ENCODE assay signal across 29 cellular contexts in the genomic region with DNA sequence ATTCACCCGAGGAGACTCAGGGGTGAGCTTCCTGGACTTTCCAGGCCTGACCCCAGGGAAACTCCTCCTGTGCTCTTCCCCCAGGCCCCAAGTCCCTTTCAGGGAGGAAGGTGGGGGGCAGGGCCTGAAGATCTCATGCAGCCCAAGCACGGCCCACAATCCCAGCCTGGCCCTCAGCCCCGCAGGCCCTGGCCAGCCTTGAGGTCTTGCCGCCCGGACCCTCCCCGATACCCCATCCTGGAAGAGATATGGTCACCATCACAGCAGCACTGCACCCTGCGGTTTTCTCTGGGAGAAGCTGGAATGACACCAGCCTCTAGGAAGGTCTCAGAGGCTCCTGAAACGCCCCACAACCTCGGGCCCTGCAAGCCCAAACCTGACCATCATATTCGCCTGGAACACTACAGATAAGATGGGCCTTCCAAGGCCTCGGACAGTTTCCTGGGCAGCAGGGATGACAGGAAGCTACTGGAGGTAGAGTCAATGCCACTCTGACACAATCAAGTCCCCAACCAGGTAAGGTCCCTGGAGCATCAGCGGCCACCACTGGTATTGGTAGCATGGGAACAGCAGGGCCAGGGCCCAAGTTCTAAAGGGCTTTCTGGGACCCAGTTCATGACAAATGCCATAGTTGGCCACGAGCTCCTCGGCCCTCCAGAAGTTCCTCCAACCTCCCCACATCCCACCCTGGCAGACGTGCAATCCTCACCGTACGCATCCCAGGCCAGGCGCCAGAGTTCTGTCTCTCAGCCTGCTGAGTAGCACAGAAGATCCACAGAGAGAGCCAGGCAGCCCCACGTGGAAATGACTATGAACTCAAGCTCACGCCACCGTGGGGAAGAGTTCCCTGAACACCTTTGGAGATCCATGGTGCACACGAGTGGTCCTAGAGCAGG. TPM values are rescaled to one million over a fixed set of nuclear protein-coding genes. Genes with fewer than 3 reads are reported as not detected.
DNase-seq lines count a peak whose midpoint lies in the region; ATAC-seq, FAIRE-seq and TF ChIP-seq lines count a peak whose summit lies in the region.
"Had no signal": no experiment of that assay in that cellular context is flagged by ENCODE, and none has a peak within 500 bp of the region (broad histone marks: within the 10 kb centered on the region; RNA-seq: fewer than 3 reads in every experiment).

No MANE protein-coding gene starts in this region.

- H3K27ac ChIP-seq in K562 (ENCODE audit: extremely low read depth, low read depth, low read length) (no peak overlapping the region), foreskin keratinocyte (peak overlapping the region; percentile 79), muscle layer of duodenum (ENCODE audit: low read length) (peak overlapping the region; percentile 43), urinary bladder (ENCODE audit: low read depth) (peak overlapping the region; percentile 72), GM23338 (ENCODE audit: low read depth) (no peak overlapping the region)
- H3K27ac ChIP-seq: esophagus muscularis mucosa, PC-9, right atrium auricular region, SJSA1 had no signal

- 16% methylated on average over 16 of the region's 22 CpGs for WGBS in K562 (ENCODE audit: insufficient coverage, low coverage, missing lambda C conversion rate)
- WGBS in urinary bladder = 85% methylated on average over 22 of the region's 22 CpGs

- peaks cover 5% of the 10 kb centered on the region for H3K27me3 Mint-ChIP-seq in GM23338 (ENCODE audit: insufficient read depth, low read depth, poor library complexity)
- H3K27me3 Mint-ChIP-seq in activated T-helper 1 cell treated with anti-CD3 and anti-CD28 coated beads, Interleukin-12 subunit alpha, Interleukin-12 subunit beta, Interleukin-2, Interleukin-4 antibody, amounts not matched to agents 30 ng/mL and 10 ng/mL and 1 ng/mL, durations not matched to agents 14 hours and 24 hours and 36 hours (ENCODE audit: insufficient read depth) = peaks cover 19% of the 10 kb centered on the region
- H3K27me3 Mint-ChIP-seq: brain had no signal

- H3K4me2 ChIP-seq in K562 (ENCODE audit: insufficient read depth, low read length) = no peak overlapping the region
- H3K4me2 ChIP-seq in GM23338 = no peak overlapping the region
- H3K4me2 ChIP-seq: PC-9 had no signal

- H3K4me3 ChIP-seq in K562 (no peak overlapping the region), muscle layer of duodenum (ENCODE audit: low read depth in 1 of 2, low read length in 2 of 2) (no peak overlapping the region), urinary bladder (ENCODE audit: low read depth, low read length) (no peak overlapping the region), GM23338 (no peak overlapping the region)
- H3K4me3 ChIP-seq: adrenal gland, esophagus muscularis mucosa, PC-9, right atrium auricular region, SJSA1 had no signal

- TF ChIP-seq CTCF in K562 (IDR thresholded peaks at IDR 0.05 in 2 of 3, conservative IDR thresholded peaks at IDR 0.05 in 1 of 3; ENCODE audit: insufficient read depth in 2 of 3, low read depth in 1 of 3, low read length in 3 of 3) (no peak), foreskin keratinocyte (conservative IDR thresholded peaks at IDR 0.05) (no peak), GM23338 (conservative IDR thresholded peaks at IDR 0.05; ENCODE audit: low read depth in 2 of 2) (no peak)

- TF ChIP-seq EP300 in K562 (IDR thresholded peaks at IDR 0.05; ENCODE audit: low read length) = no peak

- POLR2A ChIA-PET in K562 (lab: Yijun Ruan, JAX) = interaction anchor here (0.6 kb wide), 1 partner anchor 187 kb away, joined by 4 read pairs; no protein-coding TSS in a partner anchor

- H4K20me1 ChIP-seq in K562 (replicated peaks; ENCODE audit: control insufficient read depth, insufficient read depth, low read length) (no peaks in the 10 kb centered on the region), GM23338 (replicated peaks; ENCODE audit: insufficient read depth) (peaks cover 3% of the 10 kb centered on the region; the same call in 1 of the 2 replicates)

- H3K9me3 ChIP-seq in K562 (replicated peaks; ENCODE audit: control insufficient read depth, insufficient read depth, low read depth, low read length) (no peaks in the 10 kb centered on the region), muscle layer of duodenum (ENCODE audit: control insufficient read depth in 1 of 2, low read length in 2 of 2) (no peaks in the 10 kb centered on the region)
- H3K9me3 ChIP-seq: adrenal gland, esophagus muscularis mucosa, right atrium auricular region, SJSA1 had no signal

- H3K36me3 Mint-ChIP-seq in GM23338 (ENCODE audit: low read depth) = peaks cover 18% of the 10 kb centered on the region
- no peaks in the 10 kb centered on the region for H3K36me3 Mint-ChIP-seq in activated T-helper 1 cell treated with anti-CD3 and anti-CD28 coated beads, Interleukin-12 subunit alpha, Interleukin-12 subunit beta, Interleukin-2, Interleukin-4 antibody, amounts not matched to agents 30 ng/mL and 10 ng/mL and 1 ng/mL, durations not matched to agents 14 hours and 24 hours and 36 hours (ENCODE audit: low read depth)
- H3K36me3 Mint-ChIP-seq: brain; CD4-positive, CD25-positive, alpha-beta regulatory T cell; naive thymus-derived CD4-positive, alpha-beta T cell had no signal

- no TSS peak for BruUV-seq in K562 (replicated peaks; lab: Mats Ljungman, UMichigan)

- FAIRE-seq in K562 (lab: Jason Lieb, UNC) = no peak
- FAIRE-seq: GM12892, TTC549 had no signal

- no peak for DNase-seq in K562 (ENCODE audit: extremely low read depth in 1 of 4, low spot score in 3 of 4)
- peak in 1 of 2 donors; percentile 53 for DNase-seq in foreskin keratinocyte
- no peak for DNase-seq in GM23338 (ENCODE audit: low spot score)
- DNase-seq in activated T-helper 1 cell treated with anti-CD3 and anti-CD28 coated beads, Interleukin-12 subunit alpha, Interleukin-12 subunit beta, Interleukin-2, Interleukin-4 antibody, amounts not matched to agents 30 ng/mL and 10 ng/mL and 1 ng/mL, durations not matched to agents 14 hours and 24 hours and 36 hours (ENCODE audit: low spot score) = no peak
- no peak for DNase-seq in NCI-H2029 treated with DMSO at 0.1 percent for 48 hours (lab: John Stamatoyannopoulos, UW)
- DNase-seq: activated CD4-positive, alpha-beta T cell treated with anti-CD3 and anti-CD28 coated beads for 36 hours; activated naive CD4-positive, alpha-beta T cell; activated T-cell treated with anti-CD3 and anti-CD28 coated beads, Interleukin-2, amount 50 U/mL, for 4 hours; adrenal gland; CD4-positive, CD25-positive, alpha-beta regulatory T cell; effector memory CD8-positive, alpha-beta T cell; HFFc6; kidney glomerular epithelial cell; mesendoderm; naive thymus-derived CD4-positive, alpha-beta T cell; NCI-H1417 treated with DMSO at 0.1 percent for 48 hours; NCI-H2171; NCI-H510A treated with DMSO at 0.1 percent for 48 hours; PC-9; stimulated activated naive CD8-positive, alpha-beta T cell treated with anti-CD3 and anti-CD28 coated beads, Interleukin-15, Interleukin-2, amounts not matched to agents 100 U/mL and 50 U/mL, for 24 hours; T-helper 1 cell had no signal

- peaks cover 0 to 41% of the 10 kb centered on the region in 2 experiments; a peak in 2 of 5 replicates for H3K27me3 ChIP-seq in K562 (ENCODE audit: control insufficient read depth in 2 of 2, insufficient read depth in 2 of 2, low read length in 2 of 2)
- H3K27me3 ChIP-seq in foreskin keratinocyte = no peaks in the 10 kb centered on the region
- no peaks in the 10 kb centered on the region for H3K27me3 ChIP-seq in muscle layer of duodenum (ENCODE audit: low read depth, low read length)
- H3K27me3 ChIP-seq in GM23338 (ENCODE audit: insufficient read depth) = no peaks in the 10 kb centered on the region
- H3K27me3 ChIP-seq: adrenal gland, esophagus muscularis mucosa, right atrium auricular region, SJSA1 had no signal

- H3K27ac Mint-ChIP-seq in GM23338 = no peak overlapping the region
- H3K27ac Mint-ChIP-seq in activated T-helper 1 cell treated with anti-CD3 and anti-CD28 coated beads, Interleukin-12 subunit alpha, Interleukin-12 subunit beta, Interleukin-2, Interleukin-4 antibody, amounts not matched to agents 30 ng/mL and 10 ng/mL and 1 ng/mL, durations not matched to agents 14 hours and 24 hours and 36 hours = no peak overlapping the region
- H3K27ac Mint-ChIP-seq: activated CD4-positive, alpha-beta T cell treated with anti-CD3 and anti-CD28 coated beads for 36 hours; brain; CD4-positive, CD25-positive, alpha-beta regulatory T cell; effector memory CD8-positive, alpha-beta T cell; HFFc6 had no signal

- peaks cover 4 to 22% of the 10 kb centered on the region in 2 experiments; a peak in 3 of 5 replicates for H3K4me1 ChIP-seq in K562 (replicated peaks in 1 of 2; ENCODE audit: control insufficient read depth in 2 of 2, insufficient read depth in 2 of 2, low read length in 2 of 2)
- H3K4me1 ChIP-seq in foreskin keratinocyte = peaks cover 67% of the 10 kb centered on the region
- H3K4me1 ChIP-seq in muscle layer of duodenum (ENCODE audit: control insufficient read depth in 1 of 2, insufficient read depth in 2 of 2, low read length in 2 of 2) = no peaks in the 10 kb centered on the region
- H3K4me1 ChIP-seq in urinary bladder (ENCODE audit: insufficient read depth) = no peaks in the 10 kb centered on the region
- H3K4me1 ChIP-seq in GM23338 (ENCODE audit: insufficient read depth) = peaks cover 14% of the 10 kb centered on the region; the same call in 1 of the 2 replicates
- H3K4me1 ChIP-seq: esophagus muscularis mucosa, right atrium auricular region had no signal

- H3K4me1 Mint-ChIP-seq in GM23338 = peaks cover 50% of the 10 kb centered on the region
- H3K4me1 Mint-ChIP-seq in activated T-helper 1 cell treated with anti-CD3 and anti-CD28 coated beads, Interleukin-12 subunit alpha, Interleukin-12 subunit beta, Interleukin-2, Interleukin-4 antibody, amounts not matched to agents 30 ng/mL and 10 ng/mL and 1 ng/mL, durations not matched to agents 14 hours and 24 hours and 36 hours (ENCODE audit: low read depth) = no peaks in the 10 kb centered on the region
- H3K4me1 Mint-ChIP-seq: activated CD4-positive, alpha-beta T cell treated with anti-CD3 and anti-CD28 coated beads for 36 hours; CD4-positive, CD25-positive, alpha-beta regulatory T cell had no signal

- H2AFZ ChIP-seq in K562 (ENCODE audit: low read depth, low read length) (no peak overlapping the region), GM23338 (no peak overlapping the region)
- H2AFZ ChIP-seq: PC-9 had no signal

- intact Hi-C loops in K562 (cut with micrococcal nuclease) = no loop called here
- intact Hi-C loops in activated T-helper 1 cell treated with anti-CD3 and anti-CD28 coated beads, Interleukin-12 subunit alpha, Interleukin-12 subunit beta, Interleukin-2, Interleukin-4 antibody, amounts not matched to agents 30 ng/mL and 10 ng/mL and 1 ng/mL, durations not matched to agents 14 hours and 24 hours and 36 hours (cut with micrococcal nuclease) = no loop called here

- H3K9me1 ChIP-seq in K562 (ENCODE audit: control insufficient read depth, insufficient read depth, low read length) = no peaks in the 10 kb centered on the region

- no peaks in the 10 kb centered on the region for H3F3A ChIP-seq in GM23338 (replicated peaks; ENCODE audit: low read depth)

- no peaks in the 10 kb centered on the region for H3K79me2 ChIP-seq in K562 (ENCODE audit: control insufficient read depth, insufficient read depth, low read length)
- peaks cover 85% of the 10 kb centered on the region for H3K79me2 ChIP-seq in GM23338 (replicated peaks; ENCODE audit: insufficient read depth)

- in situ Hi-C loops in K562 (cut with MboI) = no loop called here

- H3K36me3 ChIP-seq in K562 (ENCODE audit: control insufficient read depth, insufficient read depth, low read length) (no peaks in the 10 kb centered on the region), muscle layer of duodenum (ENCODE audit: control insufficient read depth in 1 of 2, insufficient read depth in 2 of 2, low read length in 2 of 2) (no peaks in the 10 kb centered on the region), urinary bladder (ENCODE audit: insufficient read depth) (no peaks in the 10 kb centered on the region), GM23338 (ENCODE audit: insufficient read depth) (no peaks in the 10 kb centered on the region)
- H3K36me3 ChIP-seq: adrenal gland, esophagus muscularis mucosa, right atrium auricular region had no signal

- no peaks in the 10 kb centered on the region for H3K9me2 ChIP-seq in GM23338 (ENCODE audit: insufficient read depth)

- no peak overlapping the region for H3K4me3 Mint-ChIP-seq in GM23338
- H3K4me3 Mint-ChIP-seq in activated T-helper 1 cell treated with anti-CD3 and anti-CD28 coated beads, Interleukin-12 subunit alpha, Interleukin-12 subunit beta, Interleukin-2, Interleukin-4 antibody, amounts not matched to agents 30 ng/mL and 10 ng/mL and 1 ng/mL, durations not matched to agents 14 hours and 24 hours and 36 hours = no peak overlapping the region
- H3K4me3 Mint-ChIP-seq: activated CD4-positive, alpha-beta T cell treated with anti-CD3 and anti-CD28 coated beads for 36 hours; activated T-cell treated with anti-CD3 and anti-CD28 coated beads, Interleukin-2, amount 50 U/mL, for 4 hours; brain; CD4-positive, CD25-positive, alpha-beta regulatory T cell; effector memory CD8-positive, alpha-beta T cell; HFFc6; naive thymus-derived CD4-positive, alpha-beta T cell had no signal

- CTCF ChIA-PET in K562 (lab: Yijun Ruan, JAX; ENCODE audit: low intra/inter-chr PET ratio) = no interaction called here

- TF ChIP-seq POLR2A in K562 (conservative IDR thresholded peaks at IDR 0.05) = no peak

- ATAC-seq in K562 = no peak
- ATAC-seq in foreskin keratinocyte = no peak
- no peak for ATAC-seq in GM23338
- ATAC-seq: activated CD4-positive, alpha-beta T cell treated with anti-CD3 and anti-CD28 coated beads for 36 hours; activated T-cell treated with anti-CD3 and anti-CD28 coated beads, Interleukin-2, amount 50 U/mL, for 4 hours; effector memory CD8-positive, alpha-beta T cell; naive thymus-derived CD4-positive, alpha-beta T cell; stimulated activated naive CD8-positive, alpha-beta T cell treated with anti-CD3 and anti-CD28 coated beads, Interleukin-15, Interleukin-2, amounts not matched to agents 100 U/mL and 50 U/mL, for 24 hours had no signal

- no peaks in the 10 kb centered on the region for H3K9me3 Mint-ChIP-seq in GM23338
- H3K9me3 Mint-ChIP-seq in activated T-helper 1 cell treated with anti-CD3 and anti-CD28 coated beads, Interleukin-12 subunit alpha, Interleukin-12 subunit beta, Interleukin-2, Interleukin-4 antibody, amounts not matched to agents 30 ng/mL and 10 ng/mL and 1 ng/mL, durations not matched to agents 14 hours and 24 hours and 36 hours = no peaks in the 10 kb centered on the region
- H3K9me3 Mint-ChIP-seq: activated T-cell treated with anti-CD3 and anti-CD28 coated beads, Interleukin-2, amount 50 U/mL, for 4 hours; brain; effector memory CD8-positive, alpha-beta T cell; HFFc6; naive thymus-derived CD4-positive, alpha-beta T cell had no signal

- no peak for TF ChIP-seq RAD21 in K562 (CRISPR knock-in tag; conservative IDR thresholded peaks at IDR 0.05 in 1 of 2, IDR thresholded peaks at IDR 0.05 in 1 of 2)

- no peak overlapping the region for H3K9ac ChIP-seq in K562 (ENCODE audit: insufficient read depth in 1 of 2, low read depth in 2 of 2, low read length in 2 of 2)

RNA-seq across cellular contexts. Expression of gene SDC1, which starts 8.6 kb away (rescaled TPM):
- total RNA-seq in K562 (2011; cell fraction: chromatin; rRNA removed; ENCODE audit: low replicate concordance) = 0.28 and 0.90 TPM in 2 replicates
- total RNA-seq in K562 (2011; cell fraction: nucleolus; rRNA removed) = 0.39 and 1.3 TPM in 2 replicates
- total RNA-seq in K562 (2011; cell fraction: nucleoplasm; rRNA removed) = 0.37 and 0.46 TPM in 2 replicates
- total RNA-seq in K562 (2014; rRNA removed) (1.5 and 1.7 TPM in 2 replicates), K562 (2014; rRNA removed; fragmentation: Illumina TruSeq; extraction: Trizol) (0.35 and 0.40 TPM in 2 replicates), K562 (2015; rRNA removed; fragmentation: Illumina TruSeq; extraction: Trizol) (1.4 and 1.6 TPM in 2 replicates), K562 (2021) (2.7 TPM in 2 replicates), foreskin keratinocyte (1,300 and 1,305 TPM in 2 replicates), urinary bladder (87.1 TPM)
- polyA plus RNA-seq in K562 (2011; rRNA removed) (0.39 and 2.7 TPM in 2 replicates), K562 (2014; fragmentation: Illumina TruSeq; extraction: Trizol) (0.49 and 1.2 TPM in 2 replicates), K562 (2014; fragmentation: Nextera tagmentation; extraction: Ambion mirVana) (under 1 TPM; 0.06 to 0.14 TPM), K562 (2014; rRNA removed) (1.1 and 1.8 TPM in 2 replicates), foreskin keratinocyte (824 and 890 TPM in 2 replicates), urinary bladder (65.3 TPM), GM23338 (2016; fragmentation: Nextera tagmentation; extraction: Ambion mirVana) (16.1 and 16.6 TPM in 2 replicates)
- 2.3 and 2.9 TPM in 2 replicates for polyA plus RNA-seq in K562 (2011; cell fraction: cytosol; rRNA removed)
- polyA plus RNA-seq in K562 (2011; cell fraction: nucleus; rRNA removed) = 0.34 and 2.7 TPM in 2 replicates
- 0.86 and 0.90 TPM in 2 replicates for polyA plus RNA-seq in K562 (2012)
- 0.39 and 1.3 TPM in 2 replicates for polyA minus RNA-seq in K562 (2011; rRNA and poly(A)+ RNA removed)
- 0.57 and 3.1 TPM in 2 replicates for polyA minus RNA-seq in K562 (2011; cell fraction: cytosol; rRNA and poly(A)+ RNA removed)
- polyA minus RNA-seq in K562 (2011; cell fraction: nucleus; rRNA and poly(A)+ RNA removed) = 0.13 and 0.56 TPM in 2 replicates
- 40.6 and 43.0 TPM in 2 replicates for total RNA-seq in GM23338 (2014; rRNA removed; shearing (Covaris generic))
- total RNA-seq in activated T-helper 1 cell treated with anti-CD3 and anti-CD28 coated beads, Interleukin-12 subunit alpha, Interleukin-12 subunit beta, Interleukin-2, Interleukin-4 antibody, amounts not matched to agents 30 ng/mL and 10 ng/mL and 1 ng/mL, durations not matched to agents 14 hours and 24 hours and 36 hours = 0.26 and 0.27 TPM in 2 replicates
- total RNA-seq: CD4-positive, CD25-positive, alpha-beta regulatory T cell had no signal
- polyA plus RNA-seq: CD4-positive, CD25-positive, alpha-beta regulatory T cell; naive thymus-derived CD4-positive, alpha-beta T cell had no signal

Comparison
In these comparisons a context has a peak if more than half of its experiments do, and no peak if none do; other contexts are left out.
1. H3K27ac ChIP-seq: peak in foreskin keratinocyte (single experiment), muscle layer of duodenum (single experiment) and urinary bladder (single experiment); none in K562 (single experiment) and GM23338 (single experiment).
2. RNA of gene SDC1, which starts 8.6 kb away (total RNA-seq): 1,300 to 1,305 TPM in foreskin keratinocyte; 87.1 TPM in urinary bladder (single experiment), 40.6 to 43.0 TPM in GM23338, 0.28 to 2.7 TPM in K562 and 0.26 to 0.27 TPM in activated T-helper 1 cell treated with anti-CD3 and anti-CD28 coated beads, Interleukin-12 subunit alpha, Interleukin-12 subunit beta, Interleukin-2, Interleukin-4 antibody, amounts not matched to agents 30 ng/mL and 10 ng/mL and 1 ng/mL, durations not matched to agents 14 hours and 24 hours and 36 hours; every median in the first group is over 10 times any median in the second.